Comparison of ENCODE assay signal across 3 cellular contexts in genomic region chr15:33433821-33434220, GRCh38.
"Had no signal": no experiment of that assay in that cellular context is flagged by ENCODE, and none has a peak within 500 bp of the region (broad histone marks: within the 10 kb centered on the region; RNA-seq: fewer than 3 reads in every experiment).

No MANE protein-coding gene starts in this region.

- H3K4me3 ChIP-seq: GM12878 had no signal

- DNase-seq: GDM1, GF-D8 had no signal

- ATAC-seq: GM12878 had no signal
